Comparison of ENCODE assay signal across 1 cellular context in genomic region chr2:21892140-21892539, GRCh38.
A peak's percentile ranks its signal among the peaks of the same experiment; 100 is the strongest.
TF ChIP-seq lines count a peak whose summit lies in the region.

No MANE protein-coding gene starts in this region.

TF ChIP-seq in IMR-90, 13 proteins besides CTCF, POLR2A, EP300 and RAD21:
- TF ChIP-seq CEBPB (IDR thresholded peaks at IDR 0.05; ENCODE audit: low read depth, low read length): peak; percentile 57; the same call in 1 of the 2 replicates
- TF ChIP-seq ELK1 (IDR thresholded peaks at IDR 0.05; ENCODE audit: borderline replicate concordance, low read depth, low read length): no peak
